In genomic region chr6:36539814-36540568, GRCh38 we compare ENCODE assay signal across 11 cellular contexts. TPM values are rescaled to one million over a fixed set of nuclear protein-coding genes. Genes with fewer than 3 reads are reported as not detected.
DNase-seq lines count a peak whose midpoint lies in the region; ATAC-seq, FAIRE-seq and TF ChIP-seq lines count a peak whose summit lies in the region.
"Had no signal": no experiment of that assay in that cellular context is flagged by ENCODE, and none has a peak within 500 bp of the region (broad histone marks: within the 10 kb centered on the region; RNA-seq: fewer than 3 reads in every experiment).

No MANE protein-coding gene starts in this region.

- H3K4me1 ChIP-seq in IMR-90 (ENCODE audit: control insufficient read depth, insufficient read depth, low read length), result peaks cover 6% of the 10 kb centered on the region; the same call in 1 of the 2 replicates
- peaks cover 2 to 6% of the 10 kb centered on the region in 2 experiments; a peak in 2 of 5 replicates for H3K4me1 ChIP-seq in K562 (replicated peaks in 1 of 2; ENCODE audit: control insufficient read depth in 2 of 2, insufficient read depth in 2 of 2, low read length in 2 of 2)
- peaks cover 16% of the 10 kb centered on the region for H3K4me1 ChIP-seq in mucosa of descending colon (ENCODE audit: low read depth)
- no peaks in the 10 kb centered on the region for H3K4me1 ChIP-seq in neuronal stem cell (ENCODE audit: control insufficient read depth in 2 of 2, insufficient read depth in 1 of 2, low read depth in 1 of 2, low read length in 2 of 2)

- no peaks in the 10 kb centered on the region for H3K9me3 ChIP-seq in CD4-positive, alpha-beta T cell (ENCODE audit: control insufficient read depth, low read length)
- H3K9me3 ChIP-seq in IMR-90 (ENCODE audit: control insufficient read depth, insufficient read depth, low read length), result no peaks in the 10 kb centered on the region
- no peaks in the 10 kb centered on the region for H3K9me3 ChIP-seq in K562 (replicated peaks; ENCODE audit: control insufficient read depth, insufficient read depth, low read depth, low read length)
- H3K9me3 ChIP-seq in mucosa of descending colon, result no peaks in the 10 kb centered on the region
- no peaks in the 10 kb centered on the region for H3K9me3 ChIP-seq in neuronal stem cell (replicated peaks in 1 of 2; ENCODE audit: control insufficient read depth in 2 of 2, insufficient read depth in 1 of 2, low read depth in 1 of 2, low read length in 2 of 2)

- H3K36me3 ChIP-seq in IMR-90 (ENCODE audit: control insufficient read depth, insufficient read depth, low read length), result peaks cover 15% of the 10 kb centered on the region
- H3K36me3 ChIP-seq in K562 (ENCODE audit: control insufficient read depth, insufficient read depth, low read length), result peaks cover 57% of the 10 kb centered on the region; the same call in 2 of the 3 replicates
- no peaks in the 10 kb centered on the region for H3K36me3 ChIP-seq in mucosa of descending colon (ENCODE audit: low read depth)
- H3K36me3 ChIP-seq in neuronal stem cell (replicated peaks in 1 of 2; ENCODE audit: control insufficient read depth in 2 of 2, insufficient read depth in 2 of 2, low read length in 2 of 2), result peaks cover 6 to 85% of the 10 kb centered on the region in 2 donors

- TF ChIP-seq POLR2A in IMR-90 (IDR thresholded peaks at IDR 0.05; ENCODE audit: low read depth, low read length) (no peak), K562 (conservative IDR thresholded peaks at IDR 0.05) (no peak)

- H2BK15ac ChIP-seq in IMR-90 (ENCODE audit: low read depth, low read length) (no peak overlapping the region), neuronal stem cell (ENCODE audit: low read length) (no peak overlapping the region)

- no peak overlapping the region for H4K5ac ChIP-seq in IMR-90 (ENCODE audit: low read depth, low read length)

- H4K91ac ChIP-seq in IMR-90 (ENCODE audit: insufficient read depth, low read depth, low read length) (no peak overlapping the region), neuronal stem cell (ENCODE audit: low read depth, low read length, poor library complexity) (no peak overlapping the region)

- H3K9me3 Mint-ChIP-seq in CD4-positive, alpha-beta T cell, result no peaks in the 10 kb centered on the region

- H2BK5ac ChIP-seq in IMR-90 (ENCODE audit: low read depth, low read length, poor library complexity, severe bottlenecking) (no peak overlapping the region), neuronal stem cell (ENCODE audit: low read length) (no peak overlapping the region)

- no CpG with 5 or more reads among the region's 4 CpGs for WGBS in IMR-90 (ENCODE audit: extremely low coverage in 2 of 2, insufficient read length in 1 of 2), 2 experiments
- WGBS in K562 (ENCODE audit: insufficient coverage, low coverage, missing lambda C conversion rate), result 94% methylated on average over 4 of the region's 4 CpGs
- no CpG with 5 or more reads among the region's 4 CpGs for WGBS in neuronal stem cell (ENCODE audit: extremely low coverage in 2 of 2, insufficient read length in 2 of 2, insufficient replicate concordance in 1 of 2), 2 donors

- no peaks in the 10 kb centered on the region for H3K27me3 ChIP-seq in CD4-positive, alpha-beta T cell (ENCODE audit: control insufficient read depth, insufficient read depth, low read length)
- no peaks in the 10 kb centered on the region for H3K27me3 ChIP-seq in IMR-90 (ENCODE audit: control insufficient read depth, insufficient read depth, low read length)
- no peaks in the 10 kb centered on the region for H3K27me3 ChIP-seq in K562 (ENCODE audit: control insufficient read depth in 2 of 2, insufficient read depth in 2 of 2, low read length in 2 of 2)
- H3K27me3 ChIP-seq in neuronal stem cell (ENCODE audit: control insufficient read depth in 3 of 3, insufficient read depth in 3 of 3, low read depth in 1 of 3, low read length in 3 of 3), result no peaks in the 10 kb centered on the region

- TF ChIP-seq CTCF in CD4-positive, alpha-beta T cell (IDR thresholded peaks at IDR 0.05), result no peak
- 0 out of 2 replicates have a peak, but pooled peaks have one; percentile 3 for TF ChIP-seq CTCF in IMR-90 (conservative IDR thresholded peaks at IDR 0.05; ENCODE audit: low read depth, low read length)
- TF ChIP-seq CTCF in K562 (IDR thresholded peaks at IDR 0.05 in 2 of 3, conservative IDR thresholded peaks at IDR 0.05 in 1 of 3; ENCODE audit: insufficient read depth in 2 of 3, low read depth in 1 of 3, low read length in 3 of 3), result no peak
- no peak for TF ChIP-seq CTCF in mucosa of descending colon (IDR thresholded peaks at IDR 0.05)

- H3K14ac ChIP-seq in IMR-90 (replicated peaks; ENCODE audit: low read depth, low read length) (no peak overlapping the region), neuronal stem cell (ENCODE audit: low read length) (no peak overlapping the region)

- no peak overlapping the region for H2AK9ac ChIP-seq in IMR-90 (replicated peaks; ENCODE audit: low read depth, low read length, poor library complexity)

- H3K79me1 ChIP-seq in IMR-90 (ENCODE audit: low read depth in 1 of 2, low read length in 2 of 2) (peaks cover 22 to 59% of the 10 kb centered on the region in 2 experiments; a peak in 3 of 4 replicates), neuronal stem cell (ENCODE audit: low read depth, low read length) (peaks cover 8% of the 10 kb centered on the region)

- H2BK20ac ChIP-seq in IMR-90 (ENCODE audit: low read depth, low read length), result no peak overlapping the region

- peaks cover 89% of the 10 kb centered on the region for H3K36me3 Mint-ChIP-seq in CD4-positive, alpha-beta T cell (ENCODE audit: low read depth)

- H3K23ac ChIP-seq in IMR-90 (ENCODE audit: low read depth, low read length) (no peak overlapping the region), neuronal stem cell (ENCODE audit: low read depth, low read length, poor library complexity) (no peak overlapping the region)

- peak overlapping the region; percentile 68 for H3K4me3 Mint-ChIP-seq in CD4-positive, alpha-beta T cell

- H4K8ac ChIP-seq in IMR-90 (ENCODE audit: low read depth in 2 of 2, low read length in 2 of 2) (no peak overlapping the region), neuronal stem cell (ENCODE audit: low read depth, low read length) (no peak overlapping the region)

- H2BK120ac ChIP-seq in IMR-90 (ENCODE audit: low read depth, low read length), result no peak overlapping the region
- no peak overlapping the region for H2BK120ac ChIP-seq in neuronal stem cell (ENCODE audit: low read depth, low read length)

- peaks cover 75% of the 10 kb centered on the region for H3K4me1 Mint-ChIP-seq in CD4-positive, alpha-beta T cell (ENCODE audit: low read depth)

- H3K18ac ChIP-seq in IMR-90 (ENCODE audit: low read depth, low read length) (no peak overlapping the region), neuronal stem cell (ENCODE audit: low read length) (no peak overlapping the region)

- H3K4me3 ChIP-seq in IMR-90 (ENCODE audit: insufficient read depth, low read depth, low read length), result no peak overlapping the region
- no peak overlapping the region for H3K4me3 ChIP-seq in K562
- H3K4me3 ChIP-seq in mucosa of descending colon, result no peak overlapping the region
- no peak overlapping the region for H3K4me3 ChIP-seq in neuronal stem cell (ENCODE audit: low read length in 2 of 2)

- intact Hi-C loops in CD4-positive, alpha-beta T cell (cut with DNase I, micrococcal nuclease), result loop anchor here (2.0 to 10.0 kb wide), 3 partner anchors 15 to 145 kb away; partner anchors contain the start of genes KCTD20 (in 1 of the 2) and PXT1 (in 1 of the 2)
- intact Hi-C loops in IMR-90 (cut with micrococcal nuclease), result no loop called here
- intact Hi-C loops in K562 (cut with micrococcal nuclease), result no loop called here
- intact Hi-C loops in mucosa of descending colon (cut with DNase I, micrococcal nuclease), result loop anchor here in 1 of 2 donors (10.0 kb wide), 1 partner anchor 55 kb away; the partner anchor contains the start of gene SRSF3

- no peak overlapping the region for H3K4ac ChIP-seq in IMR-90 (ENCODE audit: low read depth, low read length)
- H3K4ac ChIP-seq in neuronal stem cell (ENCODE audit: low read length), result no peak overlapping the region

- no TSS peak for BruUV-seq in IMR-90 (replicated peaks; lab: Mats Ljungman, UMichigan)
- no TSS peak for BruUV-seq in K562 (replicated peaks; lab: Mats Ljungman, UMichigan)

- peaks cover 45% of the 10 kb centered on the region for H3K79me2 ChIP-seq in K562 (ENCODE audit: control insufficient read depth, insufficient read depth, low read length)

- peak overlapping the region; percentile 90 for H3K27ac Mint-ChIP-seq in CD4-positive, alpha-beta T cell

- H3K9me1 ChIP-seq in IMR-90 (ENCODE audit: insufficient read depth, low read length), result no peaks in the 10 kb centered on the region; the same call in 1 of the 2 replicates
- no peaks in the 10 kb centered on the region for H3K9me1 ChIP-seq in K562 (ENCODE audit: control insufficient read depth, insufficient read depth, low read length)

- H3K56ac ChIP-seq in IMR-90 (ENCODE audit: extremely low read depth, insufficient read depth, low read length), result no peak overlapping the region

- no peak overlapping the region for H2AFZ ChIP-seq in IMR-90 (replicated peaks; ENCODE audit: low read length, poor library complexity)
- no peak overlapping the region for H2AFZ ChIP-seq in K562 (ENCODE audit: low read depth, low read length)
- no peak overlapping the region for H2AFZ ChIP-seq in neuronal stem cell (ENCODE audit: low read length)

- H2AK5ac ChIP-seq in IMR-90 (ENCODE audit: low read depth, low read length), result no peak overlapping the region
- H2AK5ac ChIP-seq in neuronal stem cell (ENCODE audit: low read depth, low read length), result no peak overlapping the region

- DNase-seq in CD4-positive, alpha-beta T cell, result no peak
- DNase-seq in IMR-90, result no peak
- no peak for DNase-seq in K562 (ENCODE audit: extremely low read depth in 1 of 4, low spot score in 3 of 4)
- no peak for DNase-seq in mucosa of descending colon
- DNase-seq in neuronal stem cell (ENCODE audit: low spot score), result no peak
- DNase-seq: kidney; NCI-H2107; stimulated activated naive CD4-positive, alpha-beta T cell treated with Interleukin-2 at 50 U/mL for 16 hours had no signal

- TF ChIP-seq EP300 in K562 (IDR thresholded peaks at IDR 0.05; ENCODE audit: low read length), result no peak

- no peaks in the 10 kb centered on the region for H3K27me3 Mint-ChIP-seq in CD4-positive, alpha-beta T cell

- CTCF ChIA-PET in CD4-positive, alpha-beta T cell (lab: Charles Lee), result no interaction called here
- CTCF ChIA-PET in IMR-90 (lab: Yijun Ruan, JAX), result no interaction called here
- CTCF ChIA-PET in K562 (lab: Yijun Ruan, JAX; ENCODE audit: low intra/inter-chr PET ratio), result no interaction called here

- H3K4me2 ChIP-seq in IMR-90 (ENCODE audit: low read depth, low read length) (no peak overlapping the region), K562 (ENCODE audit: insufficient read depth, low read length) (no peak overlapping the region), neuronal stem cell (ENCODE audit: insufficient read depth, low read length, poor library complexity, severe bottlenecking) (no peak overlapping the region)

- H3K27ac ChIP-seq in CD4-positive, alpha-beta T cell (ENCODE audit: low read depth, low read length), result peak overlapping the region; percentile 54
- H3K27ac ChIP-seq in IMR-90 (ENCODE audit: insufficient read depth, low read length) (no peak overlapping the region), K562 (ENCODE audit: extremely low read depth, low read depth, low read length) (no peak overlapping the region), neuronal stem cell (replicated peaks; ENCODE audit: low read length) (no peak overlapping the region)

- FAIRE-seq in K562 (lab: Jason Lieb, UNC), result no peak
- FAIRE-seq: H54, kidney had no signal

- H3K9ac ChIP-seq in IMR-90 (ENCODE audit: low read depth, low read length), result no peak overlapping the region
- no peak overlapping the region for H3K9ac ChIP-seq in K562 (ENCODE audit: insufficient read depth in 1 of 2, low read depth in 2 of 2, low read length in 2 of 2)
- H3K9ac ChIP-seq in neuronal stem cell (ENCODE audit: low read depth, low read length, poor library complexity), result no peak overlapping the region

- H4K20me1 ChIP-seq in IMR-90 (ENCODE audit: insufficient read depth, low read length), result peaks cover 24% of the 10 kb centered on the region; the same call in 1 of the 2 replicates
- H4K20me1 ChIP-seq in K562 (replicated peaks; ENCODE audit: control insufficient read depth, insufficient read depth, low read length), result no peaks in the 10 kb centered on the region

- peak; percentile 77 for ATAC-seq in CD4-positive, alpha-beta T cell (ENCODE audit: poor library complexity)
- no peak for ATAC-seq in IMR-90 (ENCODE audit: low read depth)
- ATAC-seq in K562, result no peak
- ATAC-seq in mucosa of descending colon, result peak; percentile 30
- no peak for ATAC-seq in HG03432 (IDR thresholded peaks at IDR 0.05; ENCODE audit: unreplicated experiment)
- ATAC-seq in HG03521 (IDR thresholded peaks at IDR 0.05; ENCODE audit: unreplicated experiment), result no peak

- POLR2A ChIA-PET in CD4-positive, alpha-beta T cell (lab: Charles Lee), result interaction anchor here (0.6 to 1.0 kb wide), 5 partner anchors 28 to 313 kb away, joined by 3 to 5 read pairs (median 3); no protein-coding TSS in a partner anchor
- POLR2A ChIA-PET in IMR-90 (lab: Charles Lee; ENCODE audit: unreplicated experiment), result no interaction called here
- POLR2A ChIA-PET in K562 (lab: Yijun Ruan, JAX), result interaction anchor here (0.6 to 1.0 kb wide), 2 partner anchors 10 to 14 kb away, joined by 3 read pairs; no protein-coding TSS in a partner anchor

- H2BK12ac ChIP-seq in neuronal stem cell (ENCODE audit: low read length), result no peak overlapping the region

- no peak for TF ChIP-seq RAD21 in IMR-90 (IDR thresholded peaks at IDR 0.05; ENCODE audit: low read length)
- TF ChIP-seq RAD21 in K562 (CRISPR knock-in tag; conservative IDR thresholded peaks at IDR 0.05 in 1 of 2, IDR thresholded peaks at IDR 0.05 in 1 of 2), result no peak

- dilution Hi-C loops in IMR-90 (cut with HindIII; ENCODE audit: low sequenced_read_pairs, unreplicated experiment), result no loop called here

- in situ Hi-C loops in IMR-90 (cut with MboI; ENCODE audit: low sequenced_read_pairs), result no loop called here
- in situ Hi-C loops in K562 (cut with MboI), result no loop called here

RNA-seq across cellular contexts. Expression of gene STK38, which starts 7.3 kb away (rescaled TPM):
- total RNA-seq in CD4-positive, alpha-beta T cell, result 10 to 100 TPM; 47.0 to 48.4 TPM
- total RNA-seq in IMR-90 (2012; rRNA removed) (9.7 and 10.6 TPM in 2 replicates), K562 (2014; rRNA removed) (10.6 and 11.3 TPM in 2 replicates), K562 (2014; rRNA removed; fragmentation: Illumina TruSeq; extraction: Trizol) (21.3 and 22.3 TPM in 2 replicates), K562 (2015; rRNA removed; fragmentation: Illumina TruSeq; extraction: Trizol) (24.9 and 25.0 TPM in 2 replicates), K562 (2021) (18.0 and 19.5 TPM in 2 replicates), mucosa of descending colon (10 to 100 TPM; 67.3 to 80.7 (median 69.9) TPM)
- polyA plus RNA-seq in IMR-90 (2012; rRNA removed) (14.6 and 19.7 TPM in 2 replicates), K562 (2011; rRNA removed) (21.5 and 22.0 TPM in 2 replicates), K562 (2014; fragmentation: Illumina TruSeq; extraction: Trizol) (21.6 and 28.7 TPM in 2 replicates), K562 (2014; fragmentation: Nextera tagmentation; extraction: Ambion mirVana) (1 to 10 TPM; 5.7 to 8.8 TPM), K562 (2014; rRNA removed) (17.3 and 20.8 TPM in 2 replicates)
- polyA plus RNA-seq in IMR-90 (2012; cell fraction: cytosol; rRNA removed), result 4.8 and 5.6 TPM in 2 replicates
- polyA plus RNA-seq in IMR-90 (2012; cell fraction: nucleus; rRNA removed; ENCODE audit: low replicate concordance), result 7.4 and 39.5 TPM in 2 replicates
- total RNA-seq in K562 (2011; cell fraction: chromatin; rRNA removed; ENCODE audit: low replicate concordance), result 17.7 and 43.3 TPM in 2 replicates
- 9.7 and 11.1 TPM in 2 replicates for total RNA-seq in K562 (2011; cell fraction: nucleolus; rRNA removed)
- total RNA-seq in K562 (2011; cell fraction: nucleoplasm; rRNA removed), result 15.0 and 17.3 TPM in 2 replicates
- 7.1 and 12.8 TPM in 2 replicates for polyA plus RNA-seq in K562 (2011; cell fraction: cytosol; rRNA removed)
- 31.7 and 38.9 TPM in 2 replicates for polyA plus RNA-seq in K562 (2011; cell fraction: nucleus; rRNA removed)
- 18.3 and 18.4 TPM in 2 replicates for polyA plus RNA-seq in K562 (2012)
- polyA minus RNA-seq in K562 (2011; rRNA and poly(A)+ RNA removed), result 14.8 and 16.4 TPM in 2 replicates
- 5.0 and 6.4 TPM in 2 replicates for polyA minus RNA-seq in K562 (2011; cell fraction: cytosol; rRNA and poly(A)+ RNA removed)
- 7.7 and 14.3 TPM in 2 replicates for polyA minus RNA-seq in K562 (2011; cell fraction: nucleus; rRNA and poly(A)+ RNA removed)
- polyA plus RNA-seq in neuronal stem cell (2013, experiment 1 of 2), result 12.3 TPM
- polyA plus RNA-seq in neuronal stem cell (2013, experiment 2 of 2), result 12.3 TPM

RNA-seq across cellular contexts. Expression of gene SRSF3, which starts 54.2 kb away (rescaled TPM):
- 100 to 1,000 TPM; 550 to 556 TPM for total RNA-seq in CD4-positive, alpha-beta T cell
- total RNA-seq in IMR-90 (2012; rRNA removed), result 237 and 256 TPM in 2 replicates
- 297 and 394 TPM in 2 replicates for polyA plus RNA-seq in IMR-90 (2012; rRNA removed)
- polyA plus RNA-seq in IMR-90 (2012; cell fraction: cytosol; rRNA removed), result 52.5 and 172 TPM in 2 replicates
- 113 and 275 TPM in 2 replicates for polyA plus RNA-seq in IMR-90 (2012; cell fraction: nucleus; rRNA removed; ENCODE audit: low replicate concordance)
- 228 and 415 TPM in 2 replicates for total RNA-seq in K562 (2011; cell fraction: chromatin; rRNA removed; ENCODE audit: low replicate concordance)
- 155 and 159 TPM in 2 replicates for total RNA-seq in K562 (2011; cell fraction: nucleolus; rRNA removed)
- 295 and 337 TPM in 2 replicates for total RNA-seq in K562 (2011; cell fraction: nucleoplasm; rRNA removed)
- total RNA-seq in K562 (2014; rRNA removed), result 251 and 341 TPM in 2 replicates
- total RNA-seq in K562 (2014; rRNA removed; fragmentation: Illumina TruSeq; extraction: Trizol), result 537 and 645 TPM in 2 replicates
- total RNA-seq in K562 (2015; rRNA removed; fragmentation: Illumina TruSeq; extraction: Trizol), result 344 and 365 TPM in 2 replicates
- 477 and 495 TPM in 2 replicates for total RNA-seq in K562 (2021)
- polyA plus RNA-seq in K562 (2011; rRNA removed), result 333 and 518 TPM in 2 replicates
- polyA plus RNA-seq in K562 (2011; cell fraction: cytosol; rRNA removed), result 407 and 505 TPM in 2 replicates
- 332 and 369 TPM in 2 replicates for polyA plus RNA-seq in K562 (2011; cell fraction: nucleus; rRNA removed)
- 333 and 367 TPM in 2 replicates for polyA plus RNA-seq in K562 (2012)
- polyA plus RNA-seq in K562 (2014; fragmentation: Illumina TruSeq; extraction: Trizol), result 337 and 448 TPM in 2 replicates
- polyA plus RNA-seq in K562 (2014; fragmentation: Nextera tagmentation; extraction: Ambion mirVana), result 1,000 to 10,000 TPM in 1 of 2 experiments, 100 to 1,000 TPM in 1; 955 to 1,200 TPM
- polyA plus RNA-seq in K562 (2014; rRNA removed), result 534 and 652 TPM in 2 replicates
- polyA minus RNA-seq in K562 (2011; rRNA and poly(A)+ RNA removed), result 453 and 564 TPM in 2 replicates
- polyA minus RNA-seq in K562 (2011; cell fraction: cytosol; rRNA and poly(A)+ RNA removed), result 130 and 151 TPM in 2 replicates
- 191 and 286 TPM in 2 replicates for polyA minus RNA-seq in K562 (2011; cell fraction: nucleus; rRNA and poly(A)+ RNA removed)
- total RNA-seq in mucosa of descending colon, result 100 to 1,000 TPM; 176 to 243 (median 229) TPM
- polyA plus RNA-seq in neuronal stem cell (2013, experiment 1 of 2), result 276 TPM
- polyA plus RNA-seq in neuronal stem cell (2013, experiment 2 of 2), result 284 TPM

Comparison
In these comparisons a context has a peak if more than half of its experiments do, and no peak if none do; other contexts are left out.
1. ATAC-seq: peak in CD4-positive, alpha-beta T cell (single experiment) and mucosa of descending colon (single experiment); none in IMR-90 (single experiment), K562 (single experiment), HG03432 (single experiment) and HG03521 (single experiment).
2. intact Hi-C loops: an anchor here in CD4-positive, alpha-beta T cell (2.0 to 10.0 kb wide); none called in IMR-90 and K562.